Comparison of ENCODE assay signal across 11 cellular contexts in the genomic region with DNA sequence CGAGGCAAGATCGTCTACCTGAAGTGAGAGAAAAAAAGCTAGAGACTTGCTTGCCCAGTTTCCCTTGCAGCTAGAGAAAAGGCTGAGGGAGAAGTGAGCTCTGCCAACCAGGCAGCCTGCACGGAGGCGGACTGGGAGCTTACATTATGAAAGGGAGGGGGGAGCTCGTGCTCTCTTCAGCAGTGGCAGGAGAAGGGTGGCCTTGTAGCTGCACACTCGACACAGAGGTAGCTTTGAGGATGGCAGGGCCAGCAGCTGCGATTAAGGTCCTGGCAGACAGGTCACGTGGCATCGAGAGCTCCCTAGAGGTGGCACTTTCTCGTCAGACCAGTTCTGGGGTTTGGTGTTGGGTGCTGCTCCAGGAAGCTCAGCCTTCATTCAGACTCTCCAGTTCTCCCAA. TPM values are rescaled to one million over a fixed set of nuclear protein-coding genes. Genes with fewer than 3 reads are reported as not detected.
A peak's percentile ranks its signal among the peaks of the same experiment; 100 is the strongest.
DNase-seq lines count a peak whose midpoint lies in the region; ATAC-seq and TF ChIP-seq lines count a peak whose summit lies in the region.
"Had no signal": no experiment of that assay in that cellular context is flagged by ENCODE, and none has a peak within 500 bp of the region (broad histone marks: within the 10 kb centered on the region; RNA-seq: fewer than 3 reads in every experiment).

No MANE protein-coding gene starts in this region.

- H2AK5ac ChIP-seq in mesendoderm (ENCODE audit: low read length): no peak overlapping the region

- no peak overlapping the region for H3K27ac ChIP-seq in mesendoderm (ENCODE audit: low read depth, low read length)

- H3K36me3 ChIP-seq in mesendoderm (ENCODE audit: control insufficient read depth, insufficient read depth, low read length) (no peaks in the 10 kb centered on the region), BE2C (peaks cover 19% of the 10 kb centered on the region)

- no peak overlapping the region for H2BK15ac ChIP-seq in mesendoderm (replicated peaks; ENCODE audit: low read depth)

- ATAC-seq in GM18858 (IDR thresholded peaks at IDR 0.05; ENCODE audit: unreplicated experiment) (no peak), HG03432 (IDR thresholded peaks at IDR 0.05; ENCODE audit: unreplicated experiment) (no peak)
- ATAC-seq: natural killer cell; stimulated activated naive CD8-positive, alpha-beta T cell treated with anti-CD3 and anti-CD28 coated beads, Interleukin-15, amount 100 ng/mL, for 72 hours had no signal

- no peak overlapping the region for H4K8ac ChIP-seq in mesendoderm (ENCODE audit: low read depth, low read length)

- TF ChIP-seq CTCF in BE2C (IDR thresholded peaks at IDR 0.05; ENCODE audit: low read depth, low read length): no peak

- H2BK5ac ChIP-seq in mesendoderm (ENCODE audit: low read length): no peak overlapping the region

- no peak overlapping the region for H3K4me3 ChIP-seq in mesendoderm (ENCODE audit: low read length)
- H3K4me3 ChIP-seq in BE2C (ENCODE audit: low read depth, low read length): no peak overlapping the region

- no peak overlapping the region for H3K23ac ChIP-seq in mesendoderm (ENCODE audit: low read length)

- no peaks in the 10 kb centered on the region for H3K27me3 ChIP-seq in mesendoderm (ENCODE audit: insufficient read depth, low read length, poor library complexity)
- H3K27me3 ChIP-seq in BE2C: no peaks in the 10 kb centered on the region

- H3K4me1 ChIP-seq in mesendoderm (ENCODE audit: control insufficient read depth, low read depth, low read length) (no peaks in the 10 kb centered on the region), BE2C (no peaks in the 10 kb centered on the region)

- no peaks in the 10 kb centered on the region for H3K79me2 ChIP-seq in mesendoderm (ENCODE audit: control insufficient read depth, insufficient read depth, low read length)

- no peaks in the 10 kb centered on the region for H3K79me1 ChIP-seq in mesendoderm (ENCODE audit: low read length)

- H3K9me3 ChIP-seq in BE2C: no peaks in the 10 kb centered on the region

- no peak overlapping the region for H3K9ac ChIP-seq in mesendoderm (ENCODE audit: low read length)

- H2BK120ac ChIP-seq in mesendoderm (ENCODE audit: low read depth, low read length): no peak overlapping the region

- peak; percentile 98 for DNase-seq in DMS153 (lab: John Stamatoyannopoulos, UW)
- peak; percentile 77 for DNase-seq in NCI-H1436 treated with DMSO at 0.1 percent for 48 hours (lab: John Stamatoyannopoulos, UW)
- DNase-seq in cerebellar cortex (ENCODE audit: low spot score): peak; percentile 69
- DNase-seq in mesendoderm: peak; percentile 3
- DNase-seq in BE2C: no peak
- no peak for DNase-seq in OCI-M1 (lab: John Stamatoyannopoulos, UW)
- DNase-seq: natural killer cell; stimulated activated naive CD8-positive, alpha-beta T cell treated with anti-CD3 and anti-CD28 coated beads, Interleukin-15, amount 100 ng/mL, for 72 hours had no signal

- whole genome bisulfite sequencing in mesendoderm (ENCODE audit: extremely low coverage, insufficient coverage, low lambda C conversion rate): no CpG with 5 or more reads among the region's 10 CpGs

- no peak overlapping the region for H4K5ac ChIP-seq in mesendoderm (ENCODE audit: low read length)

- H3K4me2 ChIP-seq in mesendoderm (ENCODE audit: low read length): no peak overlapping the region

- no peak overlapping the region for H3K56ac ChIP-seq in mesendoderm (ENCODE audit: low read length)

- no peak overlapping the region for H3K18ac ChIP-seq in mesendoderm (ENCODE audit: low read length)

- H3K4ac ChIP-seq in mesendoderm (ENCODE audit: low read depth, low read length): no peak overlapping the region

RNA-seq across cellular contexts. Expression of a gene that starts 26.7 kb away (rescaled TPM):
- polyA plus RNA-seq in mesendoderm (2013, experiment 1 of 2): 0.45 TPM
- 0.90 TPM for polyA plus RNA-seq in mesendoderm (2013, experiment 2 of 2)
- 6.3 TPM for polyA plus RNA-seq in BE2C (2012; ENCODE audit: insufficient read depth, insufficient read length, low read depth)
- polyA plus RNA-seq: IgD-negative memory B cell had no signal

Comparison
In these comparisons a context has a peak if more than half of its experiments do, and no peak if none do; other contexts are left out.
1. DNase-seq: peak in DMS153 (single experiment), NCI-H1436 treated with DMSO at 0.1 percent for 48 hours (single experiment), cerebellar cortex (single experiment) and mesendoderm (single experiment); none in BE2C (single experiment) and OCI-M1 (single experiment).